ENCODE assay signal across 33 cellular contexts in the genomic region with DNA sequence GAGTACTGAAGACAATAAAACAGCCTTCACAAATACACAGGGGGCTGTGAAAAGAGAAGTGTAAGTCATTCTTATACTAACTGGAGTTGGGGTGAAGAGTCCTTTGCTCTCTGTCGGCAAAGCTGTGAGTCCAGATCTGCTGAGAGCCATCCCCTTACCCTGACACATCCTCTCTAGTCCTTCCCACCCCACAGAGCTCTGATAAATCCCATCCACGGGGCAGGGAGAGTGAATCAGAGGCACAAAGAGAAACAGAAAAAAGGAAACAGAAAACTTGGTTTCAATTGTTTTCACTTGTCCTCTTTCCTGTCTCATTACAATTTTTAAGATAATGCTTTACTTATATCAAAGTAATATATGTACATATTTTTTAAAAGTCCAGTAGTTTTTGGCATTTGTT. TPM values are rescaled to one million over a fixed set of nuclear protein-coding genes. Genes with fewer than 3 reads are reported as not detected.
A peak's percentile ranks its signal among the peaks of the same experiment; 100 is the strongest.
DNase-seq lines count a peak whose midpoint lies in the region; ATAC-seq, FAIRE-seq and TF ChIP-seq lines count a peak whose summit lies in the region.
"Had no signal": no experiment of that assay in that cellular context is flagged by ENCODE, and none has a peak within 500 bp of the region (broad histone marks: within the 10 kb centered on the region; RNA-seq: fewer than 3 reads in every experiment).

No MANE protein-coding gene starts in this region.

- H3K4me3 Mint-ChIP-seq in T-helper 2 cell treated with Interferon-gamma antibody and Interleukin-4, amounts not matched to agents 5 μg/mL and 100 μg/mL, for 36 hours: no peak overlapping the region
- H3K4me3 Mint-ChIP-seq: activated CD8-positive, alpha-beta memory T cell treated with anti-CD3 and anti-CD28 coated beads, Interleukin-2, amount 10 ng/mL, durations not matched to agents 7 days and 5 days; activated naive CD4-positive, alpha-beta T cell treated with anti-CD3 and anti-CD28 coated beads, Interleukin-2, amount 50 U/mL, for 24 hours; activated T-helper 1 cell treated with anti-CD3 and anti-CD28 coated beads, Interleukin-12 subunit alpha, Interleukin-12 subunit beta, Interleukin-2, Interleukin-4 antibody, amounts not matched to agents 30 ng/mL and 10 ng/mL and 1 ng/mL, durations not matched to agents 14 hours and 24 hours and 36 hours; endodermal cell; mesothelial cell of epicardium; naive thymus-derived CD8-positive, alpha-beta T cell had no signal

- no peak for FAIRE-seq in endothelial cell of umbilical vein (lab: Jason Lieb, UNC)
- FAIRE-seq: D721Med, G401.6, pancreas had no signal

- H3K9ac ChIP-seq in endothelial cell of umbilical vein (replicated peaks; ENCODE audit: extremely low read depth, insufficient read depth, low read length): no peak overlapping the region

- DNase-seq in A673 (ENCODE audit: low spot score) (peak; percentile 2), EL (peak; percentile 19), Panc1 (ENCODE audit: low read depth, low spot score) (no peak), endothelial cell of umbilical vein (ENCODE audit: low read depth, low spot score) (peak; percentile 14), Kasumi-1 (lab: John Stamatoyannopoulos, UW) (no peak), NCI-H345 treated with DMSO at 0.1 percent for 48 hours (lab: John Stamatoyannopoulos, UW; ENCODE audit: unreplicated experiment) (no peak)
- DNase-seq in T-helper 2 cell treated with Interferon-gamma antibody and Interleukin-4, amounts not matched to agents 5 μg/mL and 100 μg/mL, for 36 hours (ENCODE audit: low spot score): no peak
- DNase-seq: activated CD4-positive, alpha-beta T cell treated with anti-CD3 and anti-CD28 coated beads for 48 hours; activated CD8-positive, alpha-beta memory T cell treated with anti-CD3 and anti-CD28 coated beads, Interleukin-2, amount 10 ng/mL, durations not matched to agents 7 days and 5 days; cortex of kidney; endodermal cell; H7; left lung; naive thymus-derived CD8-positive, alpha-beta T cell; NCI-H1105 treated with DMSO at 0.1 percent for 48 hours; NCI-H2029; NCI-H226; NCI-H774; pancreas; right cardiac atrium; stimulated activated CD4-positive, alpha-beta T cell treated with anti-CD3 and anti-CD28 coated beads, Interleukin-12 subunit alpha, Interleukin-12 subunit beta, amount 100 ng/mL, for 4 hours; stimulated activated CD4-positive, alpha-beta T cell treated with anti-CD3 and anti-CD28 coated beads, Interleukin-4, amount 100 ng/mL, for 4 hours; stimulated activated naive CD8-positive, alpha-beta T cell treated with anti-CD3 and anti-CD28 coated beads, Interleukin-15, Interleukin-2, amounts not matched to agents 100 U/mL and 50 U/mL, for 24 hours; T-helper 1 cell; thyroid gland had no signal

- H3K36me3 ChIP-seq in A673 (ENCODE audit: insufficient read depth, low read length, poor library complexity, severe bottlenecking): no peaks in the 10 kb centered on the region
- no peaks in the 10 kb centered on the region for H3K36me3 ChIP-seq in Panc1 (ENCODE audit: control insufficient read depth, insufficient read depth, low read length)
- no peaks in the 10 kb centered on the region for H3K36me3 ChIP-seq in endothelial cell of umbilical vein (ENCODE audit: control insufficient read depth in 2 of 2, extremely low read depth in 1 of 2, insufficient read depth in 2 of 2, low read length in 2 of 2)
- H3K36me3 ChIP-seq: ascending aorta, left lung, pancreas, thyroid gland had no signal

- H3K27ac Mint-ChIP-seq in T-helper 2 cell treated with Interferon-gamma antibody and Interleukin-4, amounts not matched to agents 5 μg/mL and 100 μg/mL, for 36 hours: no peak overlapping the region
- H3K27ac Mint-ChIP-seq: activated CD8-positive, alpha-beta memory T cell treated with anti-CD3 and anti-CD28 coated beads, Interleukin-2, amount 10 ng/mL, durations not matched to agents 7 days and 5 days; activated naive CD4-positive, alpha-beta T cell treated with anti-CD3 and anti-CD28 coated beads, Interleukin-2, amount 50 U/mL, for 24 hours; activated T-helper 1 cell treated with anti-CD3 and anti-CD28 coated beads, Interleukin-12 subunit alpha, Interleukin-12 subunit beta, Interleukin-2, Interleukin-4 antibody, amounts not matched to agents 30 ng/mL and 10 ng/mL and 1 ng/mL, durations not matched to agents 14 hours and 24 hours and 36 hours; CD14-positive monocyte; endodermal cell; mesothelial cell of epicardium; naive thymus-derived CD8-positive, alpha-beta T cell had no signal

- POLR2A ChIA-PET in A673 (lab: Charles Lee; ENCODE audit: low non-redundant PET): no interaction called here
- POLR2A ChIA-PET in Panc1 (lab: Charles Lee): no interaction called here
- POLR2A ChIA-PET in endothelial cell of umbilical vein (lab: Charles Lee): no interaction called here

- H3K4me2 ChIP-seq in endothelial cell of umbilical vein (ENCODE audit: insufficient read depth, low read length): no peak overlapping the region

- no peaks in the 10 kb centered on the region for H4K20me1 ChIP-seq in endothelial cell of umbilical vein (replicated peaks; ENCODE audit: control insufficient read depth, extremely low read depth, insufficient read depth, low read length)

- peaks cover 11% of the 10 kb centered on the region for H3K27me3 Mint-ChIP-seq in T-helper 2 cell treated with Interferon-gamma antibody and Interleukin-4, amounts not matched to agents 5 μg/mL and 100 μg/mL, for 36 hours (ENCODE audit: low read depth)
- H3K27me3 Mint-ChIP-seq: activated naive CD4-positive, alpha-beta T cell treated with anti-CD3 and anti-CD28 coated beads, Interleukin-2, amount 50 U/mL, for 24 hours had no signal

- H3K4me3 ChIP-seq in A673 (ENCODE audit: low read depth, low read length, poor library complexity, severe bottlenecking): no peak overlapping the region
- no peak overlapping the region for H3K4me3 ChIP-seq in Panc1 (ENCODE audit: low read depth in 2 of 2, low read length in 2 of 2)
- no peak overlapping the region for H3K4me3 ChIP-seq in endothelial cell of umbilical vein (replicated peaks in 1 of 3; ENCODE audit: insufficient read depth in 1 of 3, low read depth in 1 of 3, low read length in 3 of 3)
- H3K4me3 ChIP-seq: ascending aorta, left lung, pancreas, thyroid gland had no signal

- intact Hi-C loops in A673 (cut with micrococcal nuclease; ENCODE audit: unreplicated experiment) (no loop called here), Panc1 (cut with micrococcal nuclease; ENCODE audit: unreplicated experiment) (no loop called here), endothelial cell of umbilical vein (cut with micrococcal nuclease) (no loop called here)

- H3K9me3 Mint-ChIP-seq in T-helper 2 cell treated with Interferon-gamma antibody and Interleukin-4, amounts not matched to agents 5 μg/mL and 100 μg/mL, for 36 hours: peaks cover 1% of the 10 kb centered on the region
- H3K9me3 Mint-ChIP-seq: activated naive CD4-positive, alpha-beta T cell treated with anti-CD3 and anti-CD28 coated beads, Interleukin-2, amount 50 U/mL, for 24 hours; activated T-helper 1 cell treated with anti-CD3 and anti-CD28 coated beads, Interleukin-12 subunit alpha, Interleukin-12 subunit beta, Interleukin-2, Interleukin-4 antibody, amounts not matched to agents 30 ng/mL and 10 ng/mL and 1 ng/mL, durations not matched to agents 14 hours and 24 hours and 36 hours; naive thymus-derived CD8-positive, alpha-beta T cell had no signal

- H2AFZ ChIP-seq in endothelial cell of umbilical vein (ENCODE audit: low read depth, low read length): no peak overlapping the region

- BruUV-seq in A673 (replicated peaks; lab: Mats Ljungman, UMichigan): no TSS peak
- no TSS peak for BruUV-seq in Panc1 (replicated peaks; lab: Mats Ljungman, UMichigan)
- no TSS peak for BruUV-seq in endothelial cell of umbilical vein (replicated peaks; lab: Mats Ljungman, UMichigan)

- no peaks in the 10 kb centered on the region for H3K79me2 ChIP-seq in endothelial cell of umbilical vein (ENCODE audit: control insufficient read depth, insufficient read depth, low read length)

- no peaks in the 10 kb centered on the region for H3K36me3 Mint-ChIP-seq in T-helper 2 cell treated with Interferon-gamma antibody and Interleukin-4, amounts not matched to agents 5 μg/mL and 100 μg/mL, for 36 hours (ENCODE audit: low read depth)
- H3K36me3 Mint-ChIP-seq: activated CD8-positive, alpha-beta memory T cell treated with anti-CD3 and anti-CD28 coated beads, Interleukin-2, amount 10 ng/mL, durations not matched to agents 7 days and 5 days; activated naive CD4-positive, alpha-beta T cell treated with anti-CD3 and anti-CD28 coated beads, Interleukin-2, amount 50 U/mL, for 24 hours; CD14-positive monocyte; mesothelial cell of epicardium; naive thymus-derived CD8-positive, alpha-beta T cell had no signal

- dilution Hi-C loops in endothelial cell of umbilical vein (cut with MboI; ENCODE audit: extremely low pct_ligation_motif_present, low sequenced_read_pairs): no loop called here

- H3K27me3 ChIP-seq in A673 (replicated peaks; ENCODE audit: insufficient read depth, low read depth, low read length, poor library complexity) (no peaks in the 10 kb centered on the region), Panc1 (ENCODE audit: control insufficient read depth, insufficient read depth, low read length) (no peaks in the 10 kb centered on the region), endothelial cell of umbilical vein (ENCODE audit: control insufficient read depth in 2 of 2, insufficient read depth in 2 of 2, low read length in 2 of 2) (no peaks in the 10 kb centered on the region)
- H3K27me3 ChIP-seq: ascending aorta, left lung, pancreas, thyroid gland had no signal

- H3K9me1 ChIP-seq in endothelial cell of umbilical vein (replicated peaks; ENCODE audit: control insufficient read depth, extremely low read depth, insufficient read depth, low read length): no peaks in the 10 kb centered on the region

- ATAC-seq in Panc1 (peak; percentile 45; the same call in 1 of the 2 replicates), GM21381 (IDR thresholded peaks at IDR 0.05; ENCODE audit: unreplicated experiment) (no peak)
- ATAC-seq: activated CD8-positive, alpha-beta memory T cell treated with anti-CD3 and anti-CD28 coated beads, Interleukin-2, amount 10 ng/mL, durations not matched to agents 7 days and 5 days; left lung; naive thymus-derived CD8-positive, alpha-beta T cell; pancreas; right cardiac atrium; stimulated activated naive CD8-positive, alpha-beta T cell treated with anti-CD3 and anti-CD28 coated beads, Interleukin-15, Interleukin-2, amounts not matched to agents 100 U/mL and 50 U/mL, for 24 hours had no signal

- CTCF ChIA-PET in A673 (lab: Charles Lee) (no interaction called here), Panc1 (lab: Charles Lee) (no interaction called here), endothelial cell of umbilical vein (lab: Charles Lee) (interaction anchor here (0.6 to 1.1 kb wide), 2 partner anchors 11 to 126 kb away, joined by 3 to 4 read pairs; no protein-coding TSS in a partner anchor)

- H3K27ac ChIP-seq in A673 (ENCODE audit: low read depth, low read length, poor library complexity, severe bottlenecking) (no peak overlapping the region), Panc1 (ENCODE audit: low read length) (no peak overlapping the region), endothelial cell of umbilical vein (ENCODE audit: insufficient read depth, low read depth, low read length) (no peak overlapping the region)
- H3K27ac ChIP-seq: ascending aorta, left lung, pancreas, thyroid gland had no signal

- no peak for TF ChIP-seq POLR2A in endothelial cell of umbilical vein (IDR thresholded peaks at IDR 0.05; ENCODE audit: low read depth, low read length)

- H3K9me3 ChIP-seq in A673 (ENCODE audit: low read depth, low read length, poor library complexity, severe bottlenecking): no peaks in the 10 kb centered on the region
- no peaks in the 10 kb centered on the region for H3K9me3 ChIP-seq in Panc1 (ENCODE audit: control insufficient read depth, insufficient read depth, low read depth, low read length)
- no peaks in the 10 kb centered on the region for H3K9me3 ChIP-seq in endothelial cell of umbilical vein (replicated peaks; ENCODE audit: control insufficient read depth, insufficient read depth, low read length)
- H3K9me3 ChIP-seq: ascending aorta, left lung, pancreas, thyroid gland had no signal

- H3K4me1 Mint-ChIP-seq in T-helper 2 cell treated with Interferon-gamma antibody and Interleukin-4, amounts not matched to agents 5 μg/mL and 100 μg/mL, for 36 hours (ENCODE audit: low read depth): peaks cover 1% of the 10 kb centered on the region
- H3K4me1 Mint-ChIP-seq: activated naive CD4-positive, alpha-beta T cell treated with anti-CD3 and anti-CD28 coated beads, Interleukin-2, amount 50 U/mL, for 24 hours; CD14-positive monocyte; naive thymus-derived CD8-positive, alpha-beta T cell had no signal

- H3K4me1 ChIP-seq in A673 (ENCODE audit: insufficient read depth, low read length, poor library complexity, severe bottlenecking): no peaks in the 10 kb centered on the region
- no peaks in the 10 kb centered on the region for H3K4me1 ChIP-seq in Panc1 (ENCODE audit: control insufficient read depth, insufficient read depth, low read length)
- no peaks in the 10 kb centered on the region for H3K4me1 ChIP-seq in endothelial cell of umbilical vein (ENCODE audit: control insufficient read depth, extremely low read depth, insufficient read depth, low read length)
- H3K4me1 ChIP-seq: ascending aorta, left lung, pancreas, thyroid gland had no signal

- TF ChIP-seq CTCF in A673 (conservative IDR thresholded peaks at IDR 0.05; ENCODE audit: low read depth, low read length) (no peak), Panc1 (IDR thresholded peaks at IDR 0.05) (no peak), endothelial cell of umbilical vein (IDR thresholded peaks at IDR 0.05; ENCODE audit: extremely low read depth in 1 of 2, insufficient read depth in 1 of 2, low read depth in 1 of 2, low read length in 2 of 2) (no peak)

- in situ Hi-C loops in Panc1 (cut with HindIII; ENCODE audit: low pct_unique_long_range_greater_than_20kb, low sequenced_read_pairs): no loop called here

RNA-seq across cellular contexts. Expression of a gene that starts 18.2 kb away (rescaled TPM):
- total RNA-seq in A673 (2021): 46.8 and 47.4 TPM in 2 replicates
- total RNA-seq in Panc1 (2021; ENCODE audit: unreplicated experiment): 56.1 TPM
- 25.7 TPM for polyA plus RNA-seq in Panc1 (2012; ENCODE audit: insufficient read length)
- total RNA-seq in endothelial cell of umbilical vein: 28.4 and 30.5 TPM in 2 replicates
- polyA plus RNA-seq in endothelial cell of umbilical vein: 7.6 and 8.0 TPM in 2 replicates
- polyA plus RNA-seq in endothelial cell of umbilical vein (2011; cell fraction: cytosol; rRNA removed): 11.8 and 12.0 TPM in 2 replicates
- polyA plus RNA-seq in endothelial cell of umbilical vein (2011; cell fraction: nucleus; rRNA removed): 9.6 and 11.6 TPM in 2 replicates
- 17.8 and 25.9 TPM in 2 replicates for polyA plus RNA-seq in endothelial cell of umbilical vein (2012)
- polyA minus RNA-seq in endothelial cell of umbilical vein: 6.3 and 7.2 TPM in 2 replicates
- polyA minus RNA-seq in endothelial cell of umbilical vein (2011; cell fraction: cytosol; rRNA and poly(A)+ RNA removed): 12.3 TPM
- 5.1 and 10.0 TPM in 2 replicates for polyA minus RNA-seq in endothelial cell of umbilical vein (2011; cell fraction: nucleus; rRNA and poly(A)+ RNA removed)

RNA-seq across cellular contexts. Expression of a gene that starts 42.9 kb away (rescaled TPM):
- total RNA-seq in A673 (2021) (59.0 TPM in 2 replicates), Panc1 (2021; ENCODE audit: unreplicated experiment) (73.5 TPM), endothelial cell of umbilical vein (42.9 and 52.9 TPM in 2 replicates)
- 20.8 TPM for polyA plus RNA-seq in Panc1 (2012; ENCODE audit: insufficient read length)
- 8.6 and 11.6 TPM in 2 replicates for polyA plus RNA-seq in endothelial cell of umbilical vein
- polyA plus RNA-seq in endothelial cell of umbilical vein (2011; cell fraction: cytosol; rRNA removed): 10.7 and 12.3 TPM in 2 replicates
- 42.7 and 51.9 TPM in 2 replicates for polyA plus RNA-seq in endothelial cell of umbilical vein (2011; cell fraction: nucleus; rRNA removed)
- 23.4 and 29.9 TPM in 2 replicates for polyA plus RNA-seq in endothelial cell of umbilical vein (2012)
- 30.8 and 53.0 TPM in 2 replicates for polyA minus RNA-seq in endothelial cell of umbilical vein
- 20.9 TPM for polyA minus RNA-seq in endothelial cell of umbilical vein (2011; cell fraction: cytosol; rRNA and poly(A)+ RNA removed)
- polyA minus RNA-seq in endothelial cell of umbilical vein (2011; cell fraction: nucleus; rRNA and poly(A)+ RNA removed): 36.2 and 40.0 TPM in 2 replicates

RNA-seq across cellular contexts. Expression of a gene that starts 53.7 kb away (rescaled TPM):
- total RNA-seq in A673 (2021): 3.5 and 4.3 TPM in 2 replicates
- total RNA-seq in Panc1 (2021; ENCODE audit: unreplicated experiment): 5.8 TPM
- 3.9 TPM for polyA plus RNA-seq in Panc1 (2012; ENCODE audit: insufficient read length)
- total RNA-seq in endothelial cell of umbilical vein: 1.7 and 2.3 TPM in 2 replicates
- polyA plus RNA-seq in endothelial cell of umbilical vein: 1.1 and 1.2 TPM in 2 replicates
- 0.87 and 1.0 TPM in 2 replicates for polyA plus RNA-seq in endothelial cell of umbilical vein (2011; cell fraction: cytosol; rRNA removed)
- polyA plus RNA-seq in endothelial cell of umbilical vein (2011; cell fraction: nucleus; rRNA removed): 7.3 and 8.3 TPM in 2 replicates
- polyA plus RNA-seq in endothelial cell of umbilical vein (2012): 2.5 and 2.8 TPM in 2 replicates
- 1.9 TPM in 2 replicates for polyA minus RNA-seq in endothelial cell of umbilical vein
- polyA minus RNA-seq in endothelial cell of umbilical vein (2011; cell fraction: cytosol; rRNA and poly(A)+ RNA removed): not detected
- polyA minus RNA-seq in endothelial cell of umbilical vein (2011; cell fraction: nucleus; rRNA and poly(A)+ RNA removed): 5.0 and 7.1 TPM in 2 replicates

Comparison
In these comparisons a context has a peak if more than half of its experiments do, and no peak if none do; other contexts are left out.
1. DNase-seq: peak in A673 (single experiment), EL (single experiment) and endothelial cell of umbilical vein (single experiment); none in Panc1 (single experiment), Kasumi-1 (0 of 2), T-helper 2 cell treated with Interferon-gamma antibody and Interleukin-4, amounts not matched to agents 5 μg/mL and 100 μg/mL, for 36 hours (single experiment) and NCI-H345 treated with DMSO at 0.1 percent for 48 hours (single experiment).